In genomic region chr11:117678651-117679407, GRCh38 we compare ENCODE assay signal across 16 cellular contexts.
DNase-seq lines count a peak whose midpoint lies in the region; FAIRE-seq and TF ChIP-seq lines count a peak whose summit lies in the region.
"Had no signal": no experiment of that assay in that cellular context is flagged by ENCODE, and none has a peak within 500 bp of the region (broad histone marks: within the 10 kb centered on the region; RNA-seq: fewer than 3 reads in every experiment).

No MANE protein-coding gene starts in this region.

- intact Hi-C loops in head of caudate nucleus (cut with DNase I) = loop anchor here (5.0 to 10.0 kb wide), 2 partner anchors 33 to 116 kb away; partner anchors contain the start of gene DSCAML1

- DNase-seq in ELF-1 (ENCODE audit: low read depth, low spot score) (peak; percentile 41), NCI-H446 treated with DMSO at 0.1 percent for 48 hours (lab: John Stamatoyannopoulos, UW) (peak; percentile 18), head of caudate nucleus (peak; percentile 49 to 92 (median 74)), nucleus accumbens (lab: John Stamatoyannopoulos, UW) (peak in 43 of 56 donors; percentile 24 to 85 (median 67)), H54 (ENCODE audit: insufficient read length, low spot score) (no peak), Kasumi-1 (lab: John Stamatoyannopoulos, UW) (no peak), T1000 (lab: John Stamatoyannopoulos, UW) (no peak), erythroblast (lab: John Stamatoyannopoulos, UW) (no peak)
- DNase-seq: activated CD4-positive, alpha-beta T cell treated with anti-CD3 and anti-CD28 coated beads, Interleukin-2, amount 50 U/mL, for 4 hours; activated naive CD8-positive, alpha-beta T cell treated with anti-CD3 and anti-CD28 coated beads, Interleukin-2, amount 10 ng/mL, durations not matched to agents 7 days and 5 days; mesenchymal stem cell; NK-92 treated with Interleukin-12 subunit alpha and Interleukin-12 subunit beta, amount 100 ng/mL, for 24 hours; occipital lobe; tibial artery had no signal

- no peak for FAIRE-seq in H54 (lab: Jason Lieb, UNC)
- FAIRE-seq: bronchial epithelial cell, K562 had no signal

- TF ChIP-seq POLR2A in H54 (IDR thresholded peaks at IDR 0.05; ENCODE audit: low read depth, low read length) (no peak), erythroblast (IDR thresholded peaks at IDR 0.05; ENCODE audit: low read length) (no peak)

Comparison
In these comparisons a context has a peak if more than half of its experiments do, and no peak if none do; other contexts are left out.
1. DNase-seq: peak in ELF-1 (single experiment), NCI-H446 treated with DMSO at 0.1 percent for 48 hours (single experiment), head of caudate nucleus (42 of 42) and nucleus accumbens (43 of 56); none in H54 (single experiment), Kasumi-1 (0 of 2), T1000 (single experiment) and erythroblast (0 of 2).